ENCODE assay signal across 8 cellular contexts in genomic region chr2:37168217-37168981, GRCh38. TPM values are rescaled to one million over a fixed set of nuclear protein-coding genes. Genes with fewer than 3 reads are reported as not detected.
DNase-seq lines count a peak whose midpoint lies in the region; ATAC-seq, FAIRE-seq and TF ChIP-seq lines count a peak whose summit lies in the region.

No MANE protein-coding gene starts in this region.

- FAIRE-seq in keratinocyte (lab: Jason Lieb, UNC), result peak; percentile 75

- TF ChIP-seq POLR2A in tibial nerve (IDR thresholded peaks at IDR 0.05), result no peak

- H3K4me1 ChIP-seq in OCI-LY1 (ENCODE audit: insufficient read depth, low read length, severe bottlenecking) (no peaks in the 10 kb centered on the region), keratinocyte (ENCODE audit: control insufficient read depth, extremely low read depth, insufficient read depth, low read length) (peaks cover 5% of the 10 kb centered on the region), tibial nerve (no peaks in the 10 kb centered on the region)

- dilution Hi-C loops in keratinocyte (cut with MboI; ENCODE audit: extremely low pct_ligation_motif_present, low sequenced_read_pairs), result no loop called here

- no peaks in the 10 kb centered on the region for H3K9me1 ChIP-seq in keratinocyte (ENCODE audit: control insufficient read depth, extremely low read depth, insufficient read depth, low read length)

- 55 to 57% methylated on average over 17 of the region's 17 CpGs for WGBS in tibial nerve, 2 donors

- peaks cover 7% of the 10 kb centered on the region for H3K36me3 Mint-ChIP-seq in activated CD4-positive, alpha-beta T cell treated with anti-CD3 and anti-CD28 coated beads for 36 hours (ENCODE audit: low read depth)
- H3K36me3 Mint-ChIP-seq in MCF 10A (ENCODE audit: insufficient read depth, unreplicated experiment), result no peaks in the 10 kb centered on the region

- H3K9ac ChIP-seq in OCI-LY1 (ENCODE audit: low read length), result no peak overlapping the region
- peak overlapping the region; percentile 33 for H3K9ac ChIP-seq in keratinocyte (ENCODE audit: control insufficient read depth, extremely low read depth, insufficient read depth, low read length)

- no peak overlapping the region for H3K27ac Mint-ChIP-seq in activated CD4-positive, alpha-beta T cell treated with anti-CD3 and anti-CD28 coated beads for 36 hours
- H3K27ac Mint-ChIP-seq in MCF 10A (ENCODE audit: low read depth, unreplicated experiment), result no peak overlapping the region

- peaks cover 10% of the 10 kb centered on the region for H3K9me3 Mint-ChIP-seq in activated CD4-positive, alpha-beta T cell treated with anti-CD3 and anti-CD28 coated beads for 36 hours (ENCODE audit: low read depth)
- peaks cover 17% of the 10 kb centered on the region for H3K9me3 Mint-ChIP-seq in MCF 10A (ENCODE audit: unreplicated experiment)

- no peak overlapping the region for H3K27ac ChIP-seq in OCI-LY1 (ENCODE audit: low read depth, low read length, poor library complexity, severe bottlenecking)
- peak overlapping the region; percentile 0 for H3K27ac ChIP-seq in keratinocyte (ENCODE audit: control insufficient read depth, insufficient read depth, low read length)
- H3K27ac ChIP-seq in tibial nerve, result no peak overlapping the region

- H2AFZ ChIP-seq in OCI-LY1 (ENCODE audit: low read length), result no peak overlapping the region
- H2AFZ ChIP-seq in keratinocyte (ENCODE audit: control insufficient read depth, low read length), result peak overlapping the region; percentile 90

- no TSS peak for BruUV-seq in MCF 10A (replicated peaks; lab: Mats Ljungman, UMichigan)

- H3K79me2 ChIP-seq in OCI-LY1 (ENCODE audit: insufficient read depth, low read length) (no peaks in the 10 kb centered on the region), keratinocyte (ENCODE audit: control insufficient read depth, insufficient read depth, low read length) (no peaks in the 10 kb centered on the region)

- H3K27me3 ChIP-seq in OCI-LY1 (ENCODE audit: insufficient read depth, low read length) (no peaks in the 10 kb centered on the region), keratinocyte (ENCODE audit: control insufficient read depth, extremely low read depth, insufficient read depth, low read length) (no peaks in the 10 kb centered on the region), tibial nerve (no peaks in the 10 kb centered on the region)

- H3K4me3 ChIP-seq in OCI-LY1 (ENCODE audit: low read depth, low read length, poor library complexity, severe bottlenecking), result no peak overlapping the region
- peak overlapping the region in 1 of 3 experiments; percentile 20 for H3K4me3 ChIP-seq in keratinocyte (ENCODE audit: control insufficient read depth in 2 of 3, extremely low read depth in 1 of 3, insufficient read depth in 2 of 3, low read depth in 1 of 3, low read length in 3 of 3)
- no peak overlapping the region for H3K4me3 ChIP-seq in tibial nerve

- H3K4me2 ChIP-seq in OCI-LY1 (ENCODE audit: low read length) (peak overlapping the region; percentile 36; the same call in 1 of the 2 replicates), keratinocyte (ENCODE audit: control insufficient read depth, extremely low read depth, insufficient read depth, low read depth, low read length) (peak overlapping the region; percentile 27)

- peak; percentile 87 for ATAC-seq in activated CD4-positive, alpha-beta T cell treated with anti-CD3 and anti-CD28 coated beads for 36 hours
- ATAC-seq in HG02870 (IDR thresholded peaks at IDR 0.05; ENCODE audit: unreplicated experiment), result peak; percentile 55

- no peaks in the 10 kb centered on the region for H3F3A ChIP-seq in OCI-LY1 (ENCODE audit: insufficient read depth, low read length)

- H4K20me1 ChIP-seq in OCI-LY1 (ENCODE audit: insufficient read depth, low read length), result no peaks in the 10 kb centered on the region
- no peaks in the 10 kb centered on the region for H4K20me1 ChIP-seq in keratinocyte (ENCODE audit: control insufficient read depth, extremely low read depth, insufficient read depth, low read length)

- H3K36me3 ChIP-seq in OCI-LY1 (ENCODE audit: insufficient read depth, low read length) (no peaks in the 10 kb centered on the region), keratinocyte (ENCODE audit: control insufficient read depth in 2 of 2, extremely low read depth in 1 of 2, insufficient read depth in 2 of 2, low read length in 2 of 2) (no peaks in the 10 kb centered on the region), tibial nerve (no peaks in the 10 kb centered on the region)

- CTCF ChIA-PET in activated CD4-positive, alpha-beta T cell treated with anti-CD3 and anti-CD28 coated beads for 36 hours (lab: Charles Lee), result interaction anchor here (0.6 to 2.7 kb wide), 17 partner anchors 9 to 1106 kb away, joined by 3 to 18 read pairs (median 4); partner anchors contain the start of genes CEBPZOS and EIF2AK2
- CTCF ChIA-PET in MCF 10A (lab: Yijun Ruan, JAX), result interaction anchor here (0.5 to 3.0 kb wide), 29 partner anchors 9 to 711 kb away, joined by 3 to 32 read pairs (median 3); partner anchors contain the start of genes CEBPZOS, EIF2AK2 and SULT6B1

- POLR2A ChIA-PET in activated CD4-positive, alpha-beta T cell treated with anti-CD3 and anti-CD28 coated beads for 36 hours (lab: Charles Lee), result no interaction called here
- POLR2A ChIA-PET in MCF 10A (lab: Yijun Ruan, JAX), result interaction anchor here (0.6 to 1.9 kb wide), 13 partner anchors 10 to 155 kb away, joined by 3 to 6 read pairs (median 3); partner anchors contain the start of genes CEBPZ, CEBPZOS and NDUFAF7

- peaks cover 13% of the 10 kb centered on the region for H3K9me3 ChIP-seq in OCI-LY1 (ENCODE audit: low read length)
- no peaks in the 10 kb centered on the region for H3K9me3 ChIP-seq in keratinocyte (ENCODE audit: control insufficient read depth, low read depth, low read length)
- H3K9me3 ChIP-seq in tibial nerve, result peaks cover 0 to 22% (median 4%) of the 10 kb centered on the region in 4 donors

- H3K9me2 ChIP-seq in OCI-LY1 (ENCODE audit: low read depth, low read length), result no peaks in the 10 kb centered on the region

- no peak overlapping the region for H3K4me3 Mint-ChIP-seq in activated CD4-positive, alpha-beta T cell treated with anti-CD3 and anti-CD28 coated beads for 36 hours
- H3K4me3 Mint-ChIP-seq in MCF 10A (ENCODE audit: unreplicated experiment), result no peak overlapping the region

- no peaks in the 10 kb centered on the region for H3K4me1 Mint-ChIP-seq in activated CD4-positive, alpha-beta T cell treated with anti-CD3 and anti-CD28 coated beads for 36 hours
- H3K4me1 Mint-ChIP-seq in MCF 10A (ENCODE audit: insufficient read depth, unreplicated experiment), result no peaks in the 10 kb centered on the region

- no peaks in the 10 kb centered on the region for H3K27me3 Mint-ChIP-seq in activated CD4-positive, alpha-beta T cell treated with anti-CD3 and anti-CD28 coated beads for 36 hours
- no peaks in the 10 kb centered on the region for H3K27me3 Mint-ChIP-seq in MCF 10A (ENCODE audit: insufficient read depth, unreplicated experiment)

- TF ChIP-seq CTCF in OCI-LY1 (IDR thresholded peaks at IDR 0.05; ENCODE audit: low read length), result peak; percentile 83
- peak; percentile 65 for TF ChIP-seq CTCF in MCF 10A (IDR thresholded peaks at IDR 0.05; ENCODE audit: unreplicated experiment)
- peak; percentile 68 to 72 (median 69) for TF ChIP-seq CTCF in keratinocyte (optimal IDR thresholded peaks at IDR 0.05 in 1 of 3, IDR thresholded peaks at IDR 0.05 in 1 of 3, conservative IDR thresholded peaks at IDR 0.05 in 1 of 3; ENCODE audit: extremely low read depth in 1 of 3, insufficient read depth in 2 of 3, low read length in 3 of 3)
- TF ChIP-seq CTCF in tibial nerve (IDR thresholded peaks at IDR 0.05), result peak; percentile 45 to 63 (median 51)

- peak; percentile 45 for DNase-seq in activated CD4-positive, alpha-beta T cell treated with anti-CD3 and anti-CD28 coated beads for 36 hours
- no peak for DNase-seq in activated CD4-positive, alpha-beta T cell treated with anti-CD3 and anti-CD28 coated beads, Interleukin-2, amount 50 U/mL, for 1 hour
- DNase-seq in MCF 10A (ENCODE audit: unreplicated experiment) (peak; percentile 59), keratinocyte (ENCODE audit: low read depth, low spot score) (no peak), tibial nerve (ENCODE audit: low spot score in 2 of 2) (peak in 1 of 2 donors; percentile 34), KG1 (lab: John Stamatoyannopoulos, UW) (no peak)

- no peak for TF ChIP-seq EP300 in tibial nerve (IDR thresholded peaks at IDR 0.05)

- intact Hi-C loops in activated CD4-positive, alpha-beta T cell treated with anti-CD3 and anti-CD28 coated beads for 36 hours (cut with DNase I, micrococcal nuclease), result loop anchor here (1.0 to 10.0 kb wide), 8 partner anchors 28 to 724 kb away; partner anchors contain the start of genes CEBPZ (in 1 of the 2), CEBPZOS (in 1 of the 2) and NDUFAF7 (in 1 of the 2)
- intact Hi-C loops in MCF 10A (cut with micrococcal nuclease), result loop anchor here (2.0 kb wide), 2 partner anchors 62 to 708 kb away; partner anchors contain the start of genes CEBPZ and NDUFAF7

RNA-seq across cellular contexts. Expression of gene EIF2AK2, which starts 11.6 kb away (rescaled TPM):
- 10 to 100 TPM; 66.4 to 70.6 TPM for total RNA-seq in activated CD4-positive, alpha-beta T cell treated with anti-CD3 and anti-CD28 coated beads for 36 hours
- total RNA-seq in MCF 10A (2022) (29.6 and 39.3 TPM in 2 replicates), tibial nerve (10 to 100 TPM; 21.6 to 36.0 (median 25.7) TPM)
- polyA plus RNA-seq in keratinocyte, result 27.6 to 54.6 TPM (median 38.2 TPM) in 3 replicates
- polyA plus RNA-seq in keratinocyte (2011; ENCODE audit: low read depth), result 17.2 TPM
- 23.0 and 44.4 TPM in 2 replicates for polyA plus RNA-seq in keratinocyte (2011; cell fraction: cytosol; rRNA removed)
- polyA plus RNA-seq in keratinocyte (2011; cell fraction: nucleus; rRNA removed), result 24.3 and 33.0 TPM in 2 replicates
- 5.6 and 45.0 TPM in 2 replicates for polyA plus RNA-seq in keratinocyte (2012; ENCODE audit: low replicate concordance)
- polyA minus RNA-seq in keratinocyte, result 14.7 to 62.7 TPM (median 30.9 TPM) in 3 replicates
- polyA minus RNA-seq in keratinocyte (2011; cell fraction: cytosol; rRNA and poly(A)+ RNA removed), result 32.4 TPM
- 24.4 and 52.4 TPM in 2 replicates for polyA minus RNA-seq in keratinocyte (2011; cell fraction: nucleus; rRNA and poly(A)+ RNA removed)

RNA-seq across cellular contexts. Expression of gene SULT6B1, which starts 20.1 kb away (rescaled TPM):
- total RNA-seq in activated CD4-positive, alpha-beta T cell treated with anti-CD3 and anti-CD28 coated beads for 36 hours, result not detected
- total RNA-seq in MCF 10A (2022), result not detected in 2 replicates
- polyA plus RNA-seq in keratinocyte, result not detected in 3 replicates
- polyA plus RNA-seq in keratinocyte (2011; ENCODE audit: low read depth), result not detected
- polyA plus RNA-seq in keratinocyte (2011; cell fraction: cytosol; rRNA removed), result not detected in 2 replicates
- not detected in 2 replicates for polyA plus RNA-seq in keratinocyte (2011; cell fraction: nucleus; rRNA removed)
- not detected in 2 replicates for polyA plus RNA-seq in keratinocyte (2012; ENCODE audit: low replicate concordance)
- not detected in 3 replicates for polyA minus RNA-seq in keratinocyte
- polyA minus RNA-seq in keratinocyte (2011; cell fraction: cytosol; rRNA and poly(A)+ RNA removed), result not detected
- polyA minus RNA-seq in keratinocyte (2011; cell fraction: nucleus; rRNA and poly(A)+ RNA removed), result not detected in 2 replicates
- total RNA-seq in tibial nerve, result not detected

RNA-seq across cellular contexts. Expression of gene CEBPZOS, which starts 27.9 kb away (rescaled TPM):
- total RNA-seq in activated CD4-positive, alpha-beta T cell treated with anti-CD3 and anti-CD28 coated beads for 36 hours, result 10 to 100 TPM; 46.6 to 49.8 TPM
- total RNA-seq in MCF 10A (2022) (38.5 and 64.5 TPM in 2 replicates), tibial nerve (10 to 100 TPM; 18.0 to 28.2 (median 21.8) TPM)
- polyA plus RNA-seq in keratinocyte, result 32.8 to 42.9 TPM (median 36.3 TPM) in 3 replicates
- polyA plus RNA-seq in keratinocyte (2011; ENCODE audit: low read depth), result 21.0 TPM
- polyA plus RNA-seq in keratinocyte (2011; cell fraction: cytosol; rRNA removed), result 34.1 and 53.1 TPM in 2 replicates
- polyA plus RNA-seq in keratinocyte (2011; cell fraction: nucleus; rRNA removed), result 21.3 and 23.4 TPM in 2 replicates
- 27.3 and 28.2 TPM in 2 replicates for polyA plus RNA-seq in keratinocyte (2012; ENCODE audit: low replicate concordance)
- 8.3 to 14.0 TPM (median 8.6 TPM) in 3 replicates for polyA minus RNA-seq in keratinocyte
- 10.9 TPM for polyA minus RNA-seq in keratinocyte (2011; cell fraction: cytosol; rRNA and poly(A)+ RNA removed)
- polyA minus RNA-seq in keratinocyte (2011; cell fraction: nucleus; rRNA and poly(A)+ RNA removed), result 2.3 and 5.0 TPM in 2 replicates

Comparison
In these comparisons a context has a peak if more than half of its experiments do, and no peak if none do; other contexts are left out.
1. DNase-seq: peak in activated CD4-positive, alpha-beta T cell treated with anti-CD3 and anti-CD28 coated beads for 36 hours (single experiment) and MCF 10A (single experiment); none in activated CD4-positive, alpha-beta T cell treated with anti-CD3 and anti-CD28 coated beads, Interleukin-2, amount 50 U/mL, for 1 hour (single experiment), keratinocyte (single experiment) and KG1 (single experiment).
2. Peak in every context shown above with its lines, with median percentiles within 50 percentile points of each other: CTCF ChIP-seq.